In genomic region chr11:66957971-66958231, GRCh38 we compare ENCODE assay signal across 9 cellular contexts. TPM values are rescaled to one million over a fixed set of nuclear protein-coding genes. Genes with fewer than 3 reads are reported as not detected.
DNase-seq lines count a peak whose midpoint lies in the region; ATAC-seq, FAIRE-seq and TF ChIP-seq lines count a peak whose summit lies in the region.
"Had no signal": no experiment of that assay in that cellular context is flagged by ENCODE, and none has a peak within 500 bp of the region (broad histone marks: within the 10 kb centered on the region; RNA-seq: fewer than 3 reads in every experiment).

No MANE protein-coding gene starts in this region.

- H3K36me3 Mint-ChIP-seq in neural crest cell (ENCODE audit: low read depth) = no peaks in the 10 kb centered on the region

- no peaks in the 10 kb centered on the region for H3K9me3 ChIP-seq in A673 (ENCODE audit: low read depth, low read length, poor library complexity, severe bottlenecking)
- H3K9me3 ChIP-seq in NT2/D1 (ENCODE audit: insufficient read depth, low read length) = no peaks in the 10 kb centered on the region

- POLR2A ChIA-PET in A673 (lab: Charles Lee; ENCODE audit: low non-redundant PET) = no interaction called here

- peaks cover 28% of the 10 kb centered on the region for H3K4me1 ChIP-seq in A673 (ENCODE audit: insufficient read depth, low read length, poor library complexity, severe bottlenecking)
- peaks cover 9% of the 10 kb centered on the region for H3K4me1 ChIP-seq in NT2/D1 (ENCODE audit: insufficient read depth, insufficient read length)

- H3K4me3 ChIP-seq in A673 (ENCODE audit: low read depth, low read length, poor library complexity, severe bottlenecking) (peak overlapping the region; percentile 69), NT2/D1 (ENCODE audit: insufficient read length, low read depth) (peak overlapping the region; percentile 95), epithelial cell of esophagus (ENCODE audit: low read length) (peak overlapping the region; percentile 57)

- peaks cover 7% of the 10 kb centered on the region for H3K27me3 Mint-ChIP-seq in neural crest cell (ENCODE audit: low read depth)

- H3K4me1 Mint-ChIP-seq in neural crest cell = peaks cover 25% of the 10 kb centered on the region

- no TSS peak for BruUV-seq in A673 (replicated peaks; lab: Mats Ljungman, UMichigan)

- H3K9ac ChIP-seq in NT2/D1 (ENCODE audit: insufficient read length, low read depth) = peak overlapping the region; percentile 89

- H3K27ac Mint-ChIP-seq in neural crest cell (ENCODE audit: unreplicated experiment) = no peak overlapping the region

- ATAC-seq in GM19043 (IDR thresholded peaks at IDR 0.05; ENCODE audit: low read depth, unreplicated experiment) (peak; percentile 12), GM18520 (IDR thresholded peaks at IDR 0.05; ENCODE audit: unreplicated experiment) (no peak)

- CTCF ChIA-PET in A673 (lab: Charles Lee) = no interaction called here

- H3K36me3 ChIP-seq in A673 (ENCODE audit: insufficient read depth, low read length, poor library complexity, severe bottlenecking) = no peaks in the 10 kb centered on the region
- peaks cover 12% of the 10 kb centered on the region for H3K36me3 ChIP-seq in NT2/D1 (ENCODE audit: insufficient read depth, insufficient read length, low read length)

- H3K4me3 Mint-ChIP-seq in neural crest cell = peak overlapping the region; percentile 93

- H3K27ac ChIP-seq in A673 (ENCODE audit: low read depth, low read length, poor library complexity, severe bottlenecking) = peak overlapping the region; percentile 68

- no peaks in the 10 kb centered on the region for H3K27me3 ChIP-seq in A673 (replicated peaks; ENCODE audit: insufficient read depth, low read depth, low read length, poor library complexity)
- peaks cover 5% of the 10 kb centered on the region for H3K27me3 ChIP-seq in NT2/D1 (ENCODE audit: insufficient read depth, insufficient read length)

- H3K9me3 Mint-ChIP-seq in neural crest cell = no peaks in the 10 kb centered on the region

- DNase-seq in A673 (ENCODE audit: low spot score) (no peak), NT2/D1 (ENCODE audit: low read depth, low spot score) (no peak), epithelial cell of esophagus (ENCODE audit: low read depth) (no peak), neural crest cell (ENCODE audit: low read depth, low spot score) (no peak), frontal cortex (ENCODE audit: low spot score in 2 of 2) (no peak), cerebellar nuclear complex (lab: John Stamatoyannopoulos, UW) (no peak)

- intact Hi-C loops in A673 (cut with micrococcal nuclease; ENCODE audit: unreplicated experiment) = loop anchor here (5.0 kb wide), 1 partner anchor 116 kb away; the partner anchor contains the start of gene RCE1

- FAIRE-seq in frontal cortex (lab: Jason Lieb, UNC) = no peak

- TF ChIP-seq CTCF in A673 (conservative IDR thresholded peaks at IDR 0.05; ENCODE audit: low read depth, low read length) (no peak), epithelial cell of esophagus (IDR thresholded peaks at IDR 0.05; ENCODE audit: insufficient read depth, low read depth, low read length, missing control alignments) (no peak), neural crest cell (conservative IDR thresholded peaks at IDR 0.05) (no peak)

RNA-seq across cellular contexts. Expression of gene PC, which starts 0.3 kb away (rescaled TPM):
- total RNA-seq in A673 (2021) (39.1 and 44.5 TPM in 2 replicates), neural crest cell (51.9 and 53.6 TPM in 2 replicates), frontal cortex (13.0 TPM)

RNA-seq across cellular contexts. Expression of gene C11orf86, which starts 17.2 kb away (rescaled TPM):
- total RNA-seq in A673 (2021) (not detected in 2 replicates), neural crest cell (not detected in 2 replicates), frontal cortex (not detected)
- total RNA-seq: glomerular endothelial cell had no signal
